16 cellular contexts compared by ENCODE assay signal in the genomic region with DNA sequence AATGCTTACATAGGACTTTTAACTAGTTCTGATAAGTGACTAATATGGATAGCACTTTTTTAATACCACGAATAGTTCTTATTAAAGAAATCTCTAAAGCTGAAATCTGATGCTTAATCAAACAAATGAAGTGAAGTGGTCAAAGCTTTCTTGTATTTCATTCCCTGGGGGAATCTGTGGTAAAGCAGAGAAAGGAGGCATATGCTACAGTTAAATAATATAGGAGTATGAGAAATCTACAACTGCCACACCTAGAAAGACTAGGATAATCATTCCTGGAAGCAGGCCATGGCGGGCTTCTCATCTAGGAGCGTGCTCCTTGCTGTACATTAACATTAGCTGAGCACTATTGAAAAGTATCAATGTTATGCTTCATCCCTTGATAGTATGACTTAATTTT.
"Had no signal": no experiment of that assay in that cellular context is flagged by ENCODE, and none has a peak within 500 bp of the region (broad histone marks: within the 10 kb centered on the region; RNA-seq: fewer than 3 reads in every experiment).

No MANE protein-coding gene starts in this region.

- ATAC-seq: gastroesophageal sphincter; left lobe of liver; naive thymus-derived CD8-positive, alpha-beta T cell; right cardiac atrium had no signal

- DNase-seq: cortex of kidney; dorsolateral prefrontal cortex; effector CD8-positive, alpha-beta T cell; glutamatergic neuron; islet precursor cell; mammary epithelial cell; naive thymus-derived CD8-positive, alpha-beta T cell; ovary; right cardiac atrium; small intestine; stimulated activated CD4-positive, alpha-beta T cell treated with anti-CD3 and anti-CD28 coated beads, Interleukin-12 subunit alpha, Interleukin-12 subunit beta, amount 100 ng/mL, for 4 hours; stimulated activated CD4-positive, alpha-beta T cell treated with anti-CD3 and anti-CD28 coated beads, Interleukin-2, amount 100 ng/mL, for 48 hours; stimulated activated naive CD4-positive, alpha-beta T cell treated with Interleukin-2 at 50 U/mL for 16 hours; trophoblast cell had no signal
